14 cellular contexts compared by ENCODE assay signal in the genomic region with DNA sequence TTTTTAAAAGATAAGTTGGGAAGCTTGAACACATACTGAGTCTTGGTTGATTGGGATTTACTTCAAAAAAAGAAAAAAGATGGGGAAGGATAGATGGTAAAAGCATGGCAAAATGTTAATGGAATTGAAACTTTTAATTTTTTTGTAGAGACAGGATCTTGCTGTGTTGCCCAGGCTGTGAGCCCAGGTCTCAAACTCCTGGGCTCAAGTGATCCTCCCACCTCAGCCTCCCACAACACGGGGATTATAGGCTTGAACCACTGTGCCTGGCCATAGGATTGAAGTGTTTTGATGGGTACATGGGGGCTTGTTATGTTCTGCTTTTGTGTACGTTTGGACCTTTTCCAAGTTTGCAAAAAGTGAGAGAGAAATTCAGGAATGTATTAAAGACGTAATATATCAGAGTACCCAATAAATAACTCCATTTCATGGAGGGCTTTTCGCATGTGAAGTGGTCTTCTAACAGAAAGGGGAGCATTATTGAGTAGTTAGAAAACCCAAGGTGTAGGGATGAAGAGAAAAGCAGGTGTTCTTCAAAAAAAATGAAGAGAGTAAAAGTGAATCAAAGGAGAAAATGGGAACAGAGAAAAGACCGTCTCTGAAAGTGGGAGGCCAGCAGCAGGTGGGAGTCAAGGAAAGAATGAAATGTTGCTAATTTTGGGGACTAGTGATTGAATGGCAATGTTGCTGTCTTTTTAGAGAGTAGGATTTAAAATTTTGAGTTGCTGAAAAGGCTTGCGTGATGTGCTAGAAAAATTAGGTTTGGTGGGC. TPM values are rescaled to one million over a fixed set of nuclear protein-coding genes. Genes with fewer than 3 reads are reported as not detected.
DNase-seq lines count a peak whose midpoint lies in the region; ATAC-seq lines count a peak whose summit lies in the region.
"Had no signal": no experiment of that assay in that cellular context is flagged by ENCODE, and none has a peak within 500 bp of the region (broad histone marks: within the 10 kb centered on the region; RNA-seq: fewer than 3 reads in every experiment).

No MANE protein-coding gene starts in this region.

- H3K4me3 ChIP-seq in mucosa of rectum (ENCODE audit: low read length in 2 of 2): no peak overlapping the region
- no peak overlapping the region for H3K4me3 ChIP-seq in thymus (ENCODE audit: low read length)
- H3K4me3 ChIP-seq: heart left ventricle had no signal

- H3K4me3 Mint-ChIP-seq in activated T-cell treated with anti-CD3 and anti-CD28 coated beads, Interleukin-2, amount 50 U/mL, for 72 hours: peak overlapping the region; percentile 45 to 93
- no peak overlapping the region for H3K4me3 Mint-ChIP-seq in activated T-helper 1 cell treated with anti-CD3 and anti-CD28 coated beads, Interleukin-12 subunit alpha, Interleukin-12 subunit beta, Interleukin-2, Interleukin-4 antibody, amounts not matched to agents 30 ng/mL and 10 ng/mL and 1 ng/mL, durations not matched to agents 14 hours and 24 hours and 36 hours
- H3K4me3 Mint-ChIP-seq: nephron had no signal

- H3K4me1 ChIP-seq in mucosa of rectum (ENCODE audit: control insufficient read depth in 2 of 2, insufficient read depth in 2 of 2, low read length in 2 of 2) (peaks cover 24 to 47% of the 10 kb centered on the region in 2 donors), thymus (ENCODE audit: control insufficient read depth, insufficient read depth, low read length) (no peaks in the 10 kb centered on the region)

- H3K9me3 Mint-ChIP-seq in activated T-cell treated with anti-CD3 and anti-CD28 coated beads, Interleukin-2, amount 50 U/mL, for 72 hours: no peaks in the 10 kb centered on the region
- no peaks in the 10 kb centered on the region for H3K9me3 Mint-ChIP-seq in activated T-helper 1 cell treated with anti-CD3 and anti-CD28 coated beads, Interleukin-12 subunit alpha, Interleukin-12 subunit beta, Interleukin-2, Interleukin-4 antibody, amounts not matched to agents 30 ng/mL and 10 ng/mL and 1 ng/mL, durations not matched to agents 14 hours and 24 hours and 36 hours
- H3K9me3 Mint-ChIP-seq: nephron had no signal

- H3K27ac ChIP-seq in mucosa of rectum (ENCODE audit: low read depth in 2 of 2, low read length in 2 of 2): peak overlapping the region; percentile 78 to 88
- H3K27ac ChIP-seq in thymus (ENCODE audit: low read depth): peak overlapping the region; percentile 9
- H3K27ac ChIP-seq: epithelial cell of prostate had no signal

- no peak for DNase-seq in activated T-cell treated with anti-CD3 and anti-CD28 coated beads, Interleukin-2, amount 50 U/mL, for 72 hours
- no peak for DNase-seq in activated T-cell treated with anti-CD3 and anti-CD28 coated beads, Interleukin-2, amount 50 U/mL, for 48 hours
- no peak for DNase-seq in activated T-helper 1 cell treated with anti-CD3 and anti-CD28 coated beads, Interleukin-12 subunit alpha, Interleukin-12 subunit beta, Interleukin-2, Interleukin-4 antibody, amounts not matched to agents 30 ng/mL and 10 ng/mL and 1 ng/mL, durations not matched to agents 14 hours and 24 hours and 36 hours (ENCODE audit: low spot score)
- DNase-seq in NK-92 treated with Interleukin-12 subunit alpha and Interleukin-12 subunit beta, amount 100 ng/mL, for 24 hours (lab: John Stamatoyannopoulos, UW): no peak
- DNase-seq in germinal center (ENCODE audit: low spot score): no peak
- DNase-seq: DMS 273 treated with DMSO at 0.1 percent for 48 hours; heart left ventricle; right cardiac atrium; stimulated activated CD4-positive, alpha-beta T cell treated with anti-CD3 and anti-CD28 coated beads, Interleukin-4, amount 100 ng/mL, for 4 hours had no signal

- peaks cover 0 to 5% of the 10 kb centered on the region in 2 donors for H3K36me3 Mint-ChIP-seq in activated T-cell treated with anti-CD3 and anti-CD28 coated beads, Interleukin-2, amount 50 U/mL, for 72 hours (ENCODE audit: insufficient read depth in 2 of 2)
- H3K36me3 Mint-ChIP-seq in activated T-helper 1 cell treated with anti-CD3 and anti-CD28 coated beads, Interleukin-12 subunit alpha, Interleukin-12 subunit beta, Interleukin-2, Interleukin-4 antibody, amounts not matched to agents 30 ng/mL and 10 ng/mL and 1 ng/mL, durations not matched to agents 14 hours and 24 hours and 36 hours (ENCODE audit: low read depth): peaks cover 3% of the 10 kb centered on the region

- ATAC-seq in activated T-cell treated with anti-CD3 and anti-CD28 coated beads, Interleukin-2, amount 50 U/mL, for 72 hours (replicated peaks in 1 of 2): no peak
- no peak for ATAC-seq in GM21367 (IDR thresholded peaks at IDR 0.05; ENCODE audit: unreplicated experiment)

- peak overlapping the region; percentile 99 for H3K27ac Mint-ChIP-seq in activated T-cell treated with anti-CD3 and anti-CD28 coated beads, Interleukin-2, amount 50 U/mL, for 72 hours
- H3K27ac Mint-ChIP-seq in activated T-helper 1 cell treated with anti-CD3 and anti-CD28 coated beads, Interleukin-12 subunit alpha, Interleukin-12 subunit beta, Interleukin-2, Interleukin-4 antibody, amounts not matched to agents 30 ng/mL and 10 ng/mL and 1 ng/mL, durations not matched to agents 14 hours and 24 hours and 36 hours: peak overlapping the region; percentile 17
- H3K27ac Mint-ChIP-seq: nephron had no signal

- H3K9ac ChIP-seq in mucosa of rectum (ENCODE audit: low read depth in 1 of 2, low read length in 2 of 2): no peak overlapping the region

- no peaks in the 10 kb centered on the region for H3K27me3 Mint-ChIP-seq in activated T-cell treated with anti-CD3 and anti-CD28 coated beads, Interleukin-2, amount 50 U/mL, for 72 hours (ENCODE audit: low read depth)
- H3K27me3 Mint-ChIP-seq in activated T-helper 1 cell treated with anti-CD3 and anti-CD28 coated beads, Interleukin-12 subunit alpha, Interleukin-12 subunit beta, Interleukin-2, Interleukin-4 antibody, amounts not matched to agents 30 ng/mL and 10 ng/mL and 1 ng/mL, durations not matched to agents 14 hours and 24 hours and 36 hours (ENCODE audit: insufficient read depth): no peaks in the 10 kb centered on the region

- intact Hi-C loops in activated T-helper 1 cell treated with anti-CD3 and anti-CD28 coated beads, Interleukin-12 subunit alpha, Interleukin-12 subunit beta, Interleukin-2, Interleukin-4 antibody, amounts not matched to agents 30 ng/mL and 10 ng/mL and 1 ng/mL, durations not matched to agents 14 hours and 24 hours and 36 hours (cut with micrococcal nuclease): no loop called here

- no peaks in the 10 kb centered on the region for H3K27me3 ChIP-seq in mucosa of rectum (ENCODE audit: control insufficient read depth in 2 of 2, insufficient read depth in 2 of 2, low read length in 2 of 2)
- H3K27me3 ChIP-seq in thymus (ENCODE audit: control insufficient read depth, insufficient read depth): no peaks in the 10 kb centered on the region
- H3K27me3 ChIP-seq: heart left ventricle had no signal

- WGBS in thymus: 95% methylated on average over 6 of the region's 6 CpGs

- H3K36me3 ChIP-seq in mucosa of rectum (ENCODE audit: control insufficient read depth in 2 of 2, insufficient read depth in 2 of 2, low read length in 2 of 2): peaks cover 2 to 3% of the 10 kb centered on the region in 2 donors
- H3K36me3 ChIP-seq in thymus (ENCODE audit: control insufficient read depth, insufficient read depth): peaks cover 11% of the 10 kb centered on the region

- H3K9me3 ChIP-seq in mucosa of rectum (ENCODE audit: control insufficient read depth in 2 of 2, low read length in 2 of 2) (no peaks in the 10 kb centered on the region), thymus (ENCODE audit: control insufficient read depth) (no peaks in the 10 kb centered on the region)
- H3K9me3 ChIP-seq: heart left ventricle had no signal

- H3K4me1 Mint-ChIP-seq in activated T-cell treated with anti-CD3 and anti-CD28 coated beads, Interleukin-2, amount 50 U/mL, for 72 hours (ENCODE audit: low read depth): peaks cover 58% of the 10 kb centered on the region
- H3K4me1 Mint-ChIP-seq in activated T-helper 1 cell treated with anti-CD3 and anti-CD28 coated beads, Interleukin-12 subunit alpha, Interleukin-12 subunit beta, Interleukin-2, Interleukin-4 antibody, amounts not matched to agents 30 ng/mL and 10 ng/mL and 1 ng/mL, durations not matched to agents 14 hours and 24 hours and 36 hours (ENCODE audit: low read depth): peaks cover 14% of the 10 kb centered on the region

RNA-seq across cellular contexts. Expression of gene GARRE1, which starts 55.2 kb away (rescaled TPM):
- 10 to 100 TPM; 13.2 to 17.9 TPM for total RNA-seq in activated T-cell treated with anti-CD3 and anti-CD28 coated beads, Interleukin-2, amount 50 U/mL, for 72 hours
- 11.6 and 13.1 TPM in 2 replicates for total RNA-seq in activated T-helper 1 cell treated with anti-CD3 and anti-CD28 coated beads, Interleukin-12 subunit alpha, Interleukin-12 subunit beta, Interleukin-2, Interleukin-4 antibody, amounts not matched to agents 30 ng/mL and 10 ng/mL and 1 ng/mL, durations not matched to agents 14 hours and 24 hours and 36 hours
- 12.3 TPM for polyA plus RNA-seq in thymus

RNA-seq across cellular contexts. Expression of gene GPI, which starts 55.4 kb away (rescaled TPM):
- total RNA-seq in activated T-cell treated with anti-CD3 and anti-CD28 coated beads, Interleukin-2, amount 50 U/mL, for 72 hours: 100 to 1,000 TPM; 240 to 282 TPM
- total RNA-seq in activated T-helper 1 cell treated with anti-CD3 and anti-CD28 coated beads, Interleukin-12 subunit alpha, Interleukin-12 subunit beta, Interleukin-2, Interleukin-4 antibody, amounts not matched to agents 30 ng/mL and 10 ng/mL and 1 ng/mL, durations not matched to agents 14 hours and 24 hours and 36 hours: 502 and 509 TPM in 2 replicates
- 90.1 TPM for polyA plus RNA-seq in thymus
